In the genomic region with DNA sequence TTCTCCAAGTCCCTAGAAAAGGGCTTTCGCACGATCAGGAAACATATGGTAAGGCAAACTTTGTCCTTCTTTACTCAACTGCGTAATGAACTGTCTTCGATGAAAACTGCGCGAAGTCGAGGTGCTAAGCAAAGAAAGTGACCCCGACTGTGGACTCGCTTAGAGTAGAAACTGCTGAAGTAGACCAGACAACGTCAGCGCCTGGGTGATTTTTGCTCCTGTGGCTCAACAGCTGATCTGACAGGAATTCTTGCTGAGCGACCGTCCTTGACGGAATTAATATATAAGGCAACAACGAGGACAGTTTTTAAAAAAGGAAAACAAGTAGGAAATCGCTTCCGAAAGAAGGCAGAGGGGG, we compare ENCODE assay signal across 8 cellular contexts. TPM values are rescaled to one million over a fixed set of nuclear protein-coding genes. Genes with fewer than 3 reads are reported as not detected.
A peak's percentile ranks its signal among the peaks of the same experiment; 100 is the strongest.
DNase-seq lines count a peak whose midpoint lies in the region; ATAC-seq and TF ChIP-seq lines count a peak whose summit lies in the region.

No MANE protein-coding gene starts in this region.

- ATAC-seq in GM18517 (IDR thresholded peaks at IDR 0.05; ENCODE audit: unreplicated experiment) (peak; percentile 14), gastrocnemius medialis (peak; percentile 47 to 55)

- in situ Hi-C loops in T47D (cut with HindIII; ENCODE audit: low pct_unique_long_range_greater_than_20kb, low sequenced_read_pairs) (no loop called here), gastrocnemius medialis (cut with MboI; ENCODE audit: low sequenced_read_pairs in 4 of 4) (no loop called here)

- BruUV-seq in OCI-LY7 (replicated peaks; lab: Mats Ljungman, UMichigan), result no TSS peak

- peaks cover 10% of the 10 kb centered on the region; the same call in 1 of the 2 replicates for H3K36me3 ChIP-seq in OCI-LY7 (ENCODE audit: insufficient read depth, low read length)
- H3K36me3 ChIP-seq in iPS-20b (ENCODE audit: insufficient read depth, low read depth, low read length), result peaks cover 31% of the 10 kb centered on the region
- peaks cover 0 to 44% of the 10 kb centered on the region in 2 donors for H3K36me3 ChIP-seq in gastrocnemius medialis

- peak; percentile 34 for DNase-seq in AG08395 (ENCODE audit: low spot score)
- DNase-seq in OCI-LY7 (ENCODE audit: low spot score), result peak; percentile 35
- DNase-seq in T47D (ENCODE audit: low read depth in 1 of 2, low spot score in 1 of 2), result peak; percentile 24 to 38
- peak; percentile 33 for DNase-seq in gastrocnemius medialis
- no peak for DNase-seq in amniotic stem cell (lab: John Stamatoyannopoulos, UW)
- no peak for DNase-seq in GM10248 (ENCODE audit: extremely low spot score)

- peak overlapping the region; percentile 89 for H3K9ac ChIP-seq in iPS-20b (ENCODE audit: low read depth, low read length)

- intact Hi-C loops in OCI-LY7 (cut with micrococcal nuclease; ENCODE audit: unreplicated experiment) (loop anchor here (1.0 to 10.0 kb wide), 4 partner anchors 33 to 248 kb away; partner anchors contain the start of genes APH1B, LACTB and RAB8B), gastrocnemius medialis (cut with DNase I; ENCODE audit: low total_unique reads) (loop anchor here (1.0 to 10.0 kb wide), 4 partner anchors 33 to 120 kb away; partner anchors contain the start of genes APH1B, RAB8B and TPM1)

- H3K4me1 ChIP-seq in OCI-LY7 (ENCODE audit: insufficient read depth, low read length, poor library complexity, severe bottlenecking), result peaks cover 16% of the 10 kb centered on the region
- no peaks in the 10 kb centered on the region for H3K4me1 ChIP-seq in iPS-20b (ENCODE audit: insufficient read depth, low read length)
- H3K4me1 ChIP-seq in gastrocnemius medialis, result peaks cover 13 to 28% of the 10 kb centered on the region in 2 donors

- H3K27ac ChIP-seq in OCI-LY7 (ENCODE audit: low read depth, low read length, poor library complexity, severe bottlenecking), result peak overlapping the region; percentile 67
- no peak overlapping the region for H3K27ac ChIP-seq in iPS-20b (ENCODE audit: low read length)
- peak overlapping the region; percentile 86 to 98 (median 94) for H3K27ac ChIP-seq in gastrocnemius medialis

- H3K9me3 ChIP-seq in OCI-LY7 (ENCODE audit: low read length), result no peaks in the 10 kb centered on the region
- no peaks in the 10 kb centered on the region for H3K9me3 ChIP-seq in iPS-20b (ENCODE audit: insufficient read depth, low read depth, low read length)
- H3K9me3 ChIP-seq in gastrocnemius medialis, result no peaks in the 10 kb centered on the region

- TF ChIP-seq CTCF in OCI-LY7 (conservative IDR thresholded peaks at IDR 0.05; ENCODE audit: low read length) (no peak), gastrocnemius medialis (IDR thresholded peaks at IDR 0.05 in 4 of 5, conservative IDR thresholded peaks at IDR 0.05 in 1 of 5) (no peak), GM10248 (IDR thresholded peaks at IDR 0.05; ENCODE audit: control extremely low read depth, extremely low read depth, low read depth, missing control alignments) (no peak)

- POLR2A ChIA-PET in OCI-LY7 (lab: Charles Lee), result interaction anchor here (0.6 to 1.8 kb wide), 5 partner anchors 10 to 108 kb away, joined by 3 to 11 read pairs (median 4); no protein-coding TSS in a partner anchor
- POLR2A ChIA-PET in GM10248 (lab: Yijun Ruan, JAX), result interaction anchor here (0.7 to 1.0 kb wide), 3 partner anchors 9 to 87 kb away, joined by 3 read pairs; no protein-coding TSS in a partner anchor

- TF ChIP-seq POLR2A in gastrocnemius medialis (IDR thresholded peaks at IDR 0.05), result no peak

- peaks cover 16% of the 10 kb centered on the region; the same call in 1 of the 2 replicates for H3K79me2 ChIP-seq in OCI-LY7 (ENCODE audit: insufficient read depth, low read depth, low read length)

- no peaks in the 10 kb centered on the region for H3K27me3 ChIP-seq in iPS-20b (ENCODE audit: insufficient read depth, low read length)
- H3K27me3 ChIP-seq in gastrocnemius medialis, result no peaks in the 10 kb centered on the region

- H3K9me2 ChIP-seq in OCI-LY7 (ENCODE audit: insufficient read depth, low read length), result no peaks in the 10 kb centered on the region

- no peaks in the 10 kb centered on the region for H4K20me1 ChIP-seq in OCI-LY7 (ENCODE audit: insufficient read depth, low read length)

- peak overlapping the region; percentile 93 for H2AFZ ChIP-seq in OCI-LY7 (ENCODE audit: low read length)

- H3K4me2 ChIP-seq in OCI-LY7 (ENCODE audit: low read length), result peak overlapping the region; percentile 89

- CTCF ChIA-PET in OCI-LY7 (lab: Charles Lee; ENCODE audit: unreplicated experiment) (no interaction called here), GM10248 (lab: Yijun Ruan, JAX) (interaction anchor here (0.8 to 1.4 kb wide), 6 partner anchors 9 to 310 kb away, joined by 3 to 5 read pairs (median 4); no protein-coding TSS in a partner anchor)

- H3K4me3 ChIP-seq in OCI-LY7 (ENCODE audit: low read depth, low read length, poor library complexity, severe bottlenecking) (peak overlapping the region; percentile 86), iPS-20b (ENCODE audit: low read length) (peak overlapping the region; percentile 98), gastrocnemius medialis (peak overlapping the region; percentile 68 to 91 (median 89))

RNA-seq across cellular contexts. Expression of gene RPS27L, which starts 0.6 kb away (rescaled TPM):
- total RNA-seq in OCI-LY7 (2014; rRNA removed; shearing (Covaris generic)), result 41.3 and 55.5 TPM in 2 replicates
- total RNA-seq in OCI-LY7 (2022), result 60.3 and 77.1 TPM in 2 replicates
- total RNA-seq in gastrocnemius medialis, result 100 to 1,000 TPM in 1 of 4 donors, 10 to 100 TPM in 3; 53.0 to 145 (median 78.0) TPM

RNA-seq across cellular contexts. Expression of gene RAB8B, which starts 32.7 kb away (rescaled TPM):
- total RNA-seq in OCI-LY7 (2014; rRNA removed; shearing (Covaris generic)), result 4.9 and 9.5 TPM in 2 replicates
- 18.6 and 18.7 TPM in 2 replicates for total RNA-seq in OCI-LY7 (2022)
- total RNA-seq in gastrocnemius medialis, result 10 to 100 TPM in 2 of 4 donors, 1 to 10 TPM in 2; 7.2 to 33.4 (median 14.3) TPM

RNA-seq across cellular contexts. Expression of gene LACTB, which starts 35.0 kb away (rescaled TPM):
- 3.2 and 5.0 TPM in 2 replicates for total RNA-seq in OCI-LY7 (2014; rRNA removed; shearing (Covaris generic))
- total RNA-seq in OCI-LY7 (2022), result 7.2 and 8.3 TPM in 2 replicates
- 10 to 100 TPM; 35.4 to 41.1 (median 38.6) TPM for total RNA-seq in gastrocnemius medialis

Comparison
In these comparisons a context has a peak if more than half of its experiments do, and no peak if none do; other contexts are left out.
1. DNase-seq: peak in AG08395 (single experiment), OCI-LY7 (single experiment), T47D (2 of 2) and gastrocnemius medialis (2 of 2); none in amniotic stem cell (single experiment) and GM10248 (single experiment).
2. Peak in every context shown above with its lines, with median percentiles within 50 percentile points of each other: H3K4me3 ChIP-seq.